ENCODE assay signal across 9 cellular contexts in the genomic region with DNA sequence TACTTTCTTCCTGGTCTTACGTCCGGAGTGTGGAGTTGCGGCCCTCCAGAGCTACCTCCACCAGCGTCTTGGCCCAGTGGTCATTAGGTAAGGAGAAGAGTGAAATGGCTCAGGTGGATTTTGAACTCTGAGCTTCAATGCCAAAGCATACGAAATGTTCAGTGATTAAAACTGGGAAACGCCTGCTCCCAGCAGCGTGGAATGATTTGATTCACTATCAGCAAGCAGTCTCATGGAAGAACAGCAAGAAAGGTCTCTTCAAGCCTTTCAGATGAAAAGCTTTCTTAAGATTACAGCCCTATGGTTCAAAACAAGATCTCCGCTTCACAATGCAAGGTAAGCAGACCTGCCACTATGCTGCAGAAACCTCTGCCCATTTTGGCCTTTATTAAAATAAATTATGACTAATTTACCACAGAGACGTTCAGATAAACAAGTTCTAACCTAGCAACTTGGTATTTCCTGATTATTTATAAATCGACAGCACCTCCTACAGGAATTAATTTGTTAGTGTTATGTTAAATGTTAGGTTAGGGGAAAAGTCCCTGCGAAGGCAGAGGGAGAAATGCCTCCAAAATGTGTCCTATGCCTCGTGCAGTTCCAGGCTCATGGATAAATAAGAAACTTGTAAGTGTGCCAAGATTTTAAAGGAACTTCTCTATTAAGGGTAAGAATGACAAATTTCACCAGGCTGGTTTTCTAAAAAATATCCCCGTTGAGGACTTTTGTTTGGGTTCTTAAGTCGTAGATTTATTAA. TPM values are rescaled to one million over a fixed set of nuclear protein-coding genes. Genes with fewer than 3 reads are reported as not detected.
A peak's percentile ranks its signal among the peaks of the same experiment; 100 is the strongest.
DNase-seq lines count a peak whose midpoint lies in the region; ATAC-seq and TF ChIP-seq lines count a peak whose summit lies in the region.
"Had no signal": no experiment of that assay in that cellular context is flagged by ENCODE, and none has a peak within 500 bp of the region (broad histone marks: within the 10 kb centered on the region; RNA-seq: fewer than 3 reads in every experiment).

No MANE protein-coding gene starts in this region.

- peaks cover 16% of the 10 kb centered on the region for H3K36me3 Mint-ChIP-seq in CD4-positive, CD25-positive, alpha-beta regulatory T cell

- peak in 1 of 3 donors; percentile 50 for DNase-seq in CD4-positive, CD25-positive, alpha-beta regulatory T cell
- DNase-seq in HFF-Myc (ENCODE audit: extremely low read depth, low read depth) = peak; percentile 31
- DNase-seq in RKO (ENCODE audit: low spot score) = peak; percentile 79
- peak; percentile 14 for DNase-seq in hepatocyte (ENCODE audit: low spot score)
- DNase-seq in stimulated activated CD4-positive, alpha-beta T cell treated with anti-CD3 and anti-CD28 coated beads, Interleukin-12 subunit alpha, Interleukin-12 subunit beta, amount 100 ng/mL, for 4 hours = no peak
- no peak for DNase-seq in NCI-H187 treated with DMSO at 0.1 percent for 48 hours (lab: John Stamatoyannopoulos, UW)

- H3K27ac ChIP-seq in CD4-positive, CD25-positive, alpha-beta regulatory T cell (ENCODE audit: insufficient read depth, low read length, poor library complexity, severe bottlenecking) = no peak overlapping the region
- H3K27ac ChIP-seq in hepatocyte = no peak overlapping the region
- H3K27ac ChIP-seq: HL-60 had no signal

- peak; percentile 18 for ATAC-seq in CD4-positive, CD25-positive, alpha-beta regulatory T cell (ENCODE audit: low read depth in 2 of 2)
- no peak for ATAC-seq in GM21381 (IDR thresholded peaks at IDR 0.05; ENCODE audit: unreplicated experiment)
- no peak for ATAC-seq in HG03108 (IDR thresholded peaks at IDR 0.05; ENCODE audit: unreplicated experiment)

- peaks cover 23% of the 10 kb centered on the region for H3K36me3 ChIP-seq in CD4-positive, CD25-positive, alpha-beta regulatory T cell (ENCODE audit: control insufficient read depth, insufficient read depth, low read length)
- H3K36me3 ChIP-seq in hepatocyte (replicated peaks; ENCODE audit: insufficient read depth, low read depth) = no peaks in the 10 kb centered on the region

- no peak overlapping the region for H3K4me2 ChIP-seq in hepatocyte

- peaks cover 0 to 8% (median 0%) of the 10 kb centered on the region in 7 donors for H3K9me3 Mint-ChIP-seq in CD4-positive, CD25-positive, alpha-beta regulatory T cell

- no peaks in the 10 kb centered on the region for H3K9me2 ChIP-seq in hepatocyte (replicated peaks; ENCODE audit: insufficient read depth)

- H3K27me3 Mint-ChIP-seq in CD4-positive, CD25-positive, alpha-beta regulatory T cell = peaks cover 51% of the 10 kb centered on the region

- no peaks in the 10 kb centered on the region for H3K9me3 ChIP-seq in CD4-positive, CD25-positive, alpha-beta regulatory T cell (ENCODE audit: control insufficient read depth in 2 of 2, low read length in 2 of 2)
- H3K9me3 ChIP-seq in hepatocyte (ENCODE audit: low read depth) = no peaks in the 10 kb centered on the region

- H3K4me1 ChIP-seq in CD4-positive, CD25-positive, alpha-beta regulatory T cell (ENCODE audit: control insufficient read depth, insufficient read depth, low read length, poor library complexity, severe bottlenecking) = peaks cover 43% of the 10 kb centered on the region
- H3K4me1 ChIP-seq in hepatocyte (ENCODE audit: insufficient read depth) = peaks cover 11% of the 10 kb centered on the region

- 31% methylated on average over 14 of the region's 14 CpGs for WGBS in hepatocyte (ENCODE audit: low lambda C conversion rate, missing lambda C conversion rate)

- no peak overlapping the region for H2AFZ ChIP-seq in hepatocyte

- H3K79me2 ChIP-seq in hepatocyte = no peaks in the 10 kb centered on the region

- H3K27ac Mint-ChIP-seq in CD4-positive, CD25-positive, alpha-beta regulatory T cell = peak overlapping the region in 1 of 3 donors; percentile 23

- H3K27me3 ChIP-seq in CD4-positive, CD25-positive, alpha-beta regulatory T cell (ENCODE audit: control insufficient read depth, insufficient read depth, low read length) = peaks cover 32% of the 10 kb centered on the region
- H3K27me3 ChIP-seq in hepatocyte = peaks cover 64% of the 10 kb centered on the region

- H3K4me3 Mint-ChIP-seq in CD4-positive, CD25-positive, alpha-beta regulatory T cell = peak overlapping the region in 3 of 4 donors; percentile 20 to 48 (median 45)

- peaks cover 23 to 36% (median 32%) of the 10 kb centered on the region in 4 donors for H3K4me1 Mint-ChIP-seq in CD4-positive, CD25-positive, alpha-beta regulatory T cell

- no peak overlapping the region for H3K4me3 ChIP-seq in CD4-positive, CD25-positive, alpha-beta regulatory T cell (ENCODE audit: low read depth, low read length)
- H3K4me3 ChIP-seq in HFF-Myc (replicated peaks; ENCODE audit: low read depth, low read length) (no peak overlapping the region), hepatocyte (no peak overlapping the region)

- H4K20me1 ChIP-seq in hepatocyte (ENCODE audit: insufficient read depth, poor library complexity, severe bottlenecking) = no peaks in the 10 kb centered on the region

- TF ChIP-seq CTCF in HFF-Myc (IDR thresholded peaks at IDR 0.05; ENCODE audit: low read depth, low read length, missing control alignments) (peak; percentile 22), hepatocyte (IDR thresholded peaks at IDR 0.05; ENCODE audit: poor library complexity) (peak; percentile 51)

RNA-seq across cellular contexts. Expression of gene SP9, which starts 10.1 kb away (rescaled TPM):
- total RNA-seq in CD4-positive, CD25-positive, alpha-beta regulatory T cell = not detected
- polyA plus RNA-seq in CD4-positive, CD25-positive, alpha-beta regulatory T cell = not detected
- not detected in 2 replicates for total RNA-seq in hepatocyte
- polyA plus RNA-seq in hepatocyte = 0.29 and 0.30 TPM in 2 replicates

RNA-seq across cellular contexts. Expression of gene SCRN3, which starts 50.6 kb away (rescaled TPM):
- total RNA-seq in CD4-positive, CD25-positive, alpha-beta regulatory T cell = 11.5 TPM
- 10 to 100 TPM; 10.0 to 12.8 (median 11.4) TPM for polyA plus RNA-seq in CD4-positive, CD25-positive, alpha-beta regulatory T cell
- 30.4 and 31.4 TPM in 2 replicates for total RNA-seq in hepatocyte
- 19.9 and 24.5 TPM in 2 replicates for polyA plus RNA-seq in hepatocyte

Comparison
In these comparisons a context has a peak if more than half of its experiments do, and no peak if none do; other contexts are left out.
1. ATAC-seq: peak in CD4-positive, CD25-positive, alpha-beta regulatory T cell (2 of 2); none in GM21381 (single experiment) and HG03108 (single experiment).
2. DNase-seq: peak in HFF-Myc (single experiment), RKO (single experiment) and hepatocyte (single experiment); none in stimulated activated CD4-positive, alpha-beta T cell treated with anti-CD3 and anti-CD28 coated beads, Interleukin-12 subunit alpha, Interleukin-12 subunit beta, amount 100 ng/mL, for 4 hours (single experiment) and NCI-H187 treated with DMSO at 0.1 percent for 48 hours (single experiment).